Comparison of ENCODE assay signal across 15 cellular contexts in genomic region chr2:180622122-180622918, GRCh38.
DNase-seq lines count a peak whose midpoint lies in the region; FAIRE-seq and TF ChIP-seq lines count a peak whose summit lies in the region.
"Had no signal": no experiment of that assay in that cellular context is flagged by ENCODE, and none has a peak within 500 bp of the region (broad histone marks: within the 10 kb centered on the region; RNA-seq: fewer than 3 reads in every experiment).

No MANE protein-coding gene starts in this region.

- no peaks in the 10 kb centered on the region for H3K36me3 ChIP-seq in astrocyte (ENCODE audit: insufficient read depth, low read length)
- H3K36me3 ChIP-seq: adrenal gland had no signal

- no peak overlapping the region for H3K4me2 ChIP-seq in astrocyte (ENCODE audit: low read length)

- CTCF ChIA-PET in activated naive CD4-positive, alpha-beta T cell treated with anti-CD3 and anti-CD28 coated beads for 36 hours (lab: Charles Lee) = no interaction called here

- H3K27me3 Mint-ChIP-seq in astrocyte (ENCODE audit: low read depth, unreplicated experiment) = no peaks in the 10 kb centered on the region
- H3K27me3 Mint-ChIP-seq in activated naive CD4-positive, alpha-beta T cell treated with anti-CD3 and anti-CD28 coated beads for 36 hours (ENCODE audit: low read depth) = no peaks in the 10 kb centered on the region
- H3K27me3 Mint-ChIP-seq: progenitor cell of endocrine pancreas had no signal

- peaks cover 8% of the 10 kb centered on the region for H3K4me1 ChIP-seq in astrocyte (ENCODE audit: insufficient read depth, low read length)
- H3K4me1 ChIP-seq: adrenal gland had no signal

- no peaks in the 10 kb centered on the region for H4K20me1 ChIP-seq in astrocyte (ENCODE audit: insufficient read depth, low read length)

- H3K4me3 Mint-ChIP-seq in astrocyte (ENCODE audit: unreplicated experiment) = no peak overlapping the region
- H3K4me3 Mint-ChIP-seq in activated naive CD4-positive, alpha-beta T cell treated with anti-CD3 and anti-CD28 coated beads for 36 hours = no peak overlapping the region
- H3K4me3 Mint-ChIP-seq: activated T-helper 1 cell treated with anti-CD3 and anti-CD28 coated beads, Interleukin-12 subunit alpha, Interleukin-12 subunit beta, Interleukin-2, Interleukin-4 antibody, amounts not matched to agents 30 ng/mL and 10 ng/mL and 1 ng/mL, durations not matched to agents 14 hours and 24 hours and 36 hours had no signal

- H2AFZ ChIP-seq in astrocyte (ENCODE audit: low read depth, low read length) = no peak overlapping the region

- no peak overlapping the region for H3K4me3 ChIP-seq in astrocyte (ENCODE audit: insufficient read depth, low read depth, low read length)
- H3K4me3 ChIP-seq: adrenal gland had no signal

- no peaks in the 10 kb centered on the region for H3K27me3 ChIP-seq in astrocyte (ENCODE audit: insufficient read depth, low read length)
- H3K27me3 ChIP-seq: adrenal gland had no signal

- DNase-seq in AG09319 (ENCODE audit: extremely low read depth, low read depth) = peak; percentile 20
- peak; percentile 9 for DNase-seq in HT1080 (ENCODE audit: low read depth)
- DNase-seq in astrocyte (ENCODE audit: low read depth) = peak; percentile 55
- DNase-seq in fibroblast of the conjunctiva (ENCODE audit: low read depth) = peak; percentile 31
- DNase-seq in C1 segment of cervical spinal cord (lab: John Stamatoyannopoulos, UW) = no peak
- DNase-seq in activated naive CD4-positive, alpha-beta T cell treated with anti-CD3 and anti-CD28 coated beads for 36 hours = no peak
- DNase-seq in superior temporal gyrus (ENCODE audit: extremely low spot score) = no peak
- no peak for DNase-seq in caudate nucleus (lab: John Stamatoyannopoulos, UW)
- DNase-seq: adrenal gland, left ventricle myocardium superior, NCI-H1417 treated with DMSO at 0.1 percent for 48 hours had no signal

- H3K9me3 ChIP-seq in astrocyte (ENCODE audit: insufficient read depth, low read depth, low read length) = no peaks in the 10 kb centered on the region
- H3K9me3 ChIP-seq: adrenal gland had no signal

- H3K79me2 ChIP-seq in astrocyte (ENCODE audit: insufficient read depth, low read length) = no peaks in the 10 kb centered on the region

- H3K36me3 Mint-ChIP-seq in astrocyte (ENCODE audit: low read depth, unreplicated experiment) = no peaks in the 10 kb centered on the region
- no peaks in the 10 kb centered on the region for H3K36me3 Mint-ChIP-seq in activated naive CD4-positive, alpha-beta T cell treated with anti-CD3 and anti-CD28 coated beads for 36 hours (ENCODE audit: low read depth)

- peaks cover 4% of the 10 kb centered on the region for H3K4me1 Mint-ChIP-seq in astrocyte (ENCODE audit: low read depth, unreplicated experiment)
- H3K4me1 Mint-ChIP-seq in activated naive CD4-positive, alpha-beta T cell treated with anti-CD3 and anti-CD28 coated beads for 36 hours (ENCODE audit: low read depth) = no peaks in the 10 kb centered on the region

- no peak for FAIRE-seq in astrocyte (lab: Jason Lieb, UNC)
- FAIRE-seq: D721Med had no signal

- H3K27ac ChIP-seq in astrocyte (ENCODE audit: low read depth, low read length) (no peak overlapping the region), caudate nucleus (ENCODE audit: low read depth, low read length) (no peak overlapping the region)
- H3K27ac ChIP-seq: adrenal gland, VCaP had no signal

- no peak overlapping the region for H3K27ac Mint-ChIP-seq in astrocyte (ENCODE audit: unreplicated experiment)
- H3K27ac Mint-ChIP-seq in activated naive CD4-positive, alpha-beta T cell treated with anti-CD3 and anti-CD28 coated beads for 36 hours = no peak overlapping the region
- H3K27ac Mint-ChIP-seq: activated T-helper 1 cell treated with anti-CD3 and anti-CD28 coated beads, Interleukin-12 subunit alpha, Interleukin-12 subunit beta, Interleukin-2, Interleukin-4 antibody, amounts not matched to agents 30 ng/mL and 10 ng/mL and 1 ng/mL, durations not matched to agents 14 hours and 24 hours and 36 hours; progenitor cell of endocrine pancreas had no signal

- TF ChIP-seq CTCF in AG09319 (IDR thresholded peaks at IDR 0.05; ENCODE audit: low read depth, low read length) (no peak), astrocyte (IDR thresholded peaks at IDR 0.05; ENCODE audit: insufficient read depth, low read depth, low read length) (no peak)

- H3K9me3 Mint-ChIP-seq in astrocyte (ENCODE audit: unreplicated experiment) = peaks cover 2% of the 10 kb centered on the region
- H3K9me3 Mint-ChIP-seq in activated naive CD4-positive, alpha-beta T cell treated with anti-CD3 and anti-CD28 coated beads for 36 hours = no peaks in the 10 kb centered on the region
- H3K9me3 Mint-ChIP-seq: activated T-helper 1 cell treated with anti-CD3 and anti-CD28 coated beads, Interleukin-12 subunit alpha, Interleukin-12 subunit beta, Interleukin-2, Interleukin-4 antibody, amounts not matched to agents 30 ng/mL and 10 ng/mL and 1 ng/mL, durations not matched to agents 14 hours and 24 hours and 36 hours had no signal

- H3K9ac ChIP-seq in astrocyte (ENCODE audit: low read length) = no peak overlapping the region

- intact Hi-C loops in activated naive CD4-positive, alpha-beta T cell treated with anti-CD3 and anti-CD28 coated beads for 36 hours (cut with micrococcal nuclease) = no loop called here

Comparison
In these comparisons a context has a peak if more than half of its experiments do, and no peak if none do; other contexts are left out.
1. DNase-seq: peak in AG09319 (single experiment), HT1080 (single experiment), astrocyte (single experiment) and fibroblast of the conjunctiva (single experiment); none in C1 segment of cervical spinal cord (0 of 14), activated naive CD4-positive, alpha-beta T cell treated with anti-CD3 and anti-CD28 coated beads for 36 hours (single experiment), superior temporal gyrus (single experiment) and caudate nucleus (0 of 61).